ENCODE assay signal across 17 cellular contexts in the genomic region with DNA sequence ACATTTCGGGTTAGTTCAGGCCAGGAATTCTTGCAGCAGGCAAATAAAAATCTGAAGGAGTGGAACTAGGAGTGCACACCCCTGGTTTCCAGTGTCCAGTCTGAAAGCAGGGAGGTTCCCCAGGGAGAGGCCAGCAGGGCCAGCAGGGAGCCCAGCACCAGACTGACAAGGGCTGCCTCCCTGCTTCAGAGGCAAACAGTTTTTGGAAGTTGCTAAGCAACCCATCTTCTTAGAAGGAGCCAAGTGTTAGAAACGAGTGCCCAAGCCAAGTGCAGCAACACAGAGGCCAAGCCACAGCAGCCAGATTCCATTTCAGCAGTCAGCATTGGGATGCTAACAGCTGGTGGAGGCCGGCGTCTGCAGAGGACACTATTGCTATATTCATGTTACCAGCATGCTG.
A peak's percentile ranks its signal among the peaks of the same experiment; 100 is the strongest.
DNase-seq lines count a peak whose midpoint lies in the region; ATAC-seq lines count a peak whose summit lies in the region.
"Had no signal": no experiment of that assay in that cellular context is flagged by ENCODE, and none has a peak within 500 bp of the region (broad histone marks: within the 10 kb centered on the region; RNA-seq: fewer than 3 reads in every experiment).

No MANE protein-coding gene starts in this region.

- peak; percentile 11 for ATAC-seq in GM21367 (IDR thresholded peaks at IDR 0.05; ENCODE audit: unreplicated experiment)
- ATAC-seq in GM18520 (IDR thresholded peaks at IDR 0.05; ENCODE audit: unreplicated experiment), result no peak
- no peak for ATAC-seq in HG02571 (IDR thresholded peaks at IDR 0.05; ENCODE audit: unreplicated experiment)
- ATAC-seq: upper lobe of right lung had no signal

- peaks cover 84% of the 10 kb centered on the region for H3K4me1 ChIP-seq in BLaER1
- peaks cover 31% of the 10 kb centered on the region for H3K4me1 ChIP-seq in SJCRH30
- H3K4me1 ChIP-seq: ascending aorta, upper lobe of right lung had no signal

- no peak overlapping the region for H3K4me3 ChIP-seq in BLaER1
- no peak overlapping the region for H3K4me3 ChIP-seq in SJCRH30
- H3K4me3 ChIP-seq: ascending aorta, upper lobe of right lung had no signal

- no peaks in the 10 kb centered on the region for H4K20me1 ChIP-seq in BLaER1

- peak overlapping the region; percentile 70 for H3K4me2 ChIP-seq in BLaER1

- H3K27me3 ChIP-seq in BLaER1 (no peaks in the 10 kb centered on the region), SJCRH30 (no peaks in the 10 kb centered on the region)
- H3K27me3 ChIP-seq: ascending aorta had no signal

- H3K36me3 ChIP-seq in BLaER1, result no peaks in the 10 kb centered on the region
- H3K36me3 ChIP-seq in SJCRH30, result no peaks in the 10 kb centered on the region
- H3K36me3 ChIP-seq: ascending aorta, upper lobe of right lung had no signal

- H3K9me3 ChIP-seq in BLaER1 (peaks cover 4% of the 10 kb centered on the region), SJCRH30 (replicated peaks) (peaks cover 6% of the 10 kb centered on the region; the same call in 1 of the 2 replicates)
- H3K9me3 ChIP-seq: ascending aorta, upper lobe of right lung had no signal

- no peak overlapping the region for H3K27ac ChIP-seq in BLaER1
- no peak overlapping the region for H3K27ac ChIP-seq in SJCRH30
- H3K27ac ChIP-seq: ascending aorta, parathyroid adenoma, upper lobe of right lung had no signal

- no peak overlapping the region for H3K9ac ChIP-seq in BLaER1
- H3K9ac ChIP-seq: parathyroid adenoma had no signal

- DNase-seq in NCI-H446 (lab: John Stamatoyannopoulos, UW) (peak; percentile 17 to 65), fibroblast of the conjunctiva (ENCODE audit: low read depth) (peak; percentile 24), RKO (ENCODE audit: low spot score) (no peak), SJCRH30 (no peak)
- DNase-seq: ACHN; activated CD4-positive, alpha-beta T cell treated with anti-CD3 and anti-CD28 coated beads, Interleukin-2, amount 50 U/mL, for 48 hours; foreskin melanocyte; NCI-H226; stimulated activated CD8-positive, alpha-beta memory T cell treated with anti-CD3 and anti-CD28 coated beads, Interleukin-4, amount 100 ng/mL, for 48 hours; T-helper 2 cell; upper lobe of right lung had no signal

Comparison
In these comparisons a context has a peak if more than half of its experiments do, and no peak if none do; other contexts are left out.
1. DNase-seq: peak in NCI-H446 (2 of 2) and fibroblast of the conjunctiva (single experiment); none in RKO (single experiment) and SJCRH30 (0 of 2).